ENCODE assay signal across 27 cellular contexts in genomic region chr1:91455334-91455733, GRCh38.
"Had no signal": no experiment of that assay in that cellular context is flagged by ENCODE, and none has a peak within 500 bp of the region (broad histone marks: within the 10 kb centered on the region; RNA-seq: fewer than 3 reads in every experiment).

No MANE protein-coding gene starts in this region.

- H3K27me3 ChIP-seq: neural progenitor cell, ovary, spleen, suprapubic skin, testis, tibial artery, transverse colon, upper lobe of right lung, uterus had no signal

- H3K36me3 ChIP-seq: neural progenitor cell, ovary, spleen, suprapubic skin, tibial artery, transverse colon, upper lobe of right lung, uterus had no signal

- H3K9me3 ChIP-seq: ovary, psoas muscle, spleen, suprapubic skin, testis, tibial artery, transverse colon, upper lobe of right lung, uterus had no signal

- H3K27ac ChIP-seq: neural progenitor cell, ovary, parathyroid adenoma, psoas muscle, skin epidermis, suprapubic skin, testis, tibial artery, transverse colon, upper lobe of right lung, uterus had no signal

- H3K79me2 ChIP-seq: parathyroid adenoma had no signal

- H2AFZ ChIP-seq: neural progenitor cell, parathyroid adenoma had no signal

- H3K4me2 ChIP-seq: neural progenitor cell, smooth muscle cell had no signal

- ATAC-seq: natural killer cell; psoas muscle; sciatic nerve; stimulated activated memory B cell treated with anti-CD40 and anti-IgM and Interleukin-4, amounts not matched to agents 10 μg/mL and 1 μg/mL and 100 μg/mL, for 72 hours; stimulated activated naive CD8-positive, alpha-beta T cell treated with anti-CD3 and anti-CD28 coated beads, Interleukin-15, amount 100 ng/mL, for 72 hours; stimulated activated naive CD8-positive, alpha-beta T cell treated with anti-CD3 and anti-CD28 coated beads, Interleukin-15, Interleukin-2, amounts not matched to agents 100 U/mL and 50 U/mL, for 24 hours; upper lobe of right lung had no signal

- DNase-seq: natural killer cell; occipital lobe; ovary; posterior cingulate gyrus; psoas muscle; spleen; stimulated activated CD4-positive, alpha-beta T cell treated with anti-CD3 and anti-CD28 coated beads, Interleukin-12 subunit alpha, Interleukin-12 subunit beta, amount 100 ng/mL, for 4 hours; stimulated activated CD4-positive, alpha-beta T cell treated with anti-CD3 and anti-CD28 coated beads, Interleukin-1b, Interleukin-23, amount 100 ng/mL, for 48 hours; stimulated activated CD4-positive, alpha-beta T cell treated with anti-CD3 and anti-CD28 coated beads, Interleukin-4, amount 100 ng/mL, for 1 hour; stimulated activated CD4-positive, alpha-beta T cell treated with anti-CD3 and anti-CD28 coated beads, Interleukin-4, amount 100 ng/mL, for 4 hours; stimulated activated CD8-positive, alpha-beta memory T cell treated with anti-CD3 and anti-CD28 coated beads, Interleukin-4, amount 100 ng/mL, for 48 hours; stimulated activated naive CD4-positive, alpha-beta T cell; stimulated activated naive CD8-positive, alpha-beta T cell treated with anti-CD3 and anti-CD28 coated beads, Interleukin-15, amount 100 ng/mL, for 72 hours; stimulated activated naive CD8-positive, alpha-beta T cell treated with anti-CD3 and anti-CD28 coated beads, Interleukin-15, Interleukin-2, amounts not matched to agents 100 U/mL and 50 U/mL, for 24 hours; substantia nigra; testis; tibial artery; transverse colon; upper lobe of right lung; uterus had no signal

- H3K4me1 ChIP-seq: neural progenitor cell, parathyroid adenoma, psoas muscle, suprapubic skin, testis, tibial artery, upper lobe of right lung, uterus had no signal

- H3K9ac ChIP-seq: neural progenitor cell, parathyroid adenoma had no signal

- H3K4me3 ChIP-seq: neural progenitor cell, ovary, psoas muscle, skin epidermis, smooth muscle cell, spleen, suprapubic skin, testis, tibial artery, transverse colon, upper lobe of right lung, uterus had no signal
